Comparison of ENCODE assay signal across 8 cellular contexts in the genomic region with DNA sequence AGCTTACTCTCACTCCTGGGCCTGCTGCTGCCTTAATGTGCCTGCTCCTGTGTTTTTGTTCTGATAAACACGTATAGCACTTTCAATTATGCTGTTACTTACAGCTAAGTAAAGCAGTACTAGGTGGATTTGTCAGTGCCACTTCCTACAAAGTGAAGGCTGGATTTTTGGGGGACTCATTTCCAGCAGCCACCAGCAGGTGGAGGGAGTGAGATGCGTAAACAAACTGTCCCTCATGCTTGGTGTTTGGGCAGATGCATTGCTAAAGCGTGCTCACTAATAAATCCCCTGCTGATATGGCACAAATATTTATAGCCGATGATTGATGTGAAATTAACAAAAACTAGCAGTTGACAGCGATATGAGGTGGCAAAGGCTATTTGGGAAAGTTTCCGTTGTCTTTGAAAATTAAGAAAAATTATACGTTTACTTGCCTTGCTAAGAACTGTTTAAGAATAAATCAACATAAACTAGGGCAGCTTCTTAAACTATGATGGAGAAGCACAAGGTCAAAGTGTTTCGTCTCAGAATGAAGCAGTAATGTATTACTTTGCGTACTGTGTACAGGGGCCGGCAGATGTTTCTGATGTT.
DNase-seq lines count a peak whose midpoint lies in the region; ATAC-seq and TF ChIP-seq lines count a peak whose summit lies in the region.

No MANE protein-coding gene starts in this region.

- no peaks in the 10 kb centered on the region for H3K27me3 ChIP-seq in A673 (replicated peaks; ENCODE audit: insufficient read depth, low read depth, low read length, poor library complexity)
- no peaks in the 10 kb centered on the region for H3K27me3 ChIP-seq in GM06990 (replicated peaks; ENCODE audit: control insufficient read depth, insufficient read depth, low read length)
- H3K27me3 ChIP-seq in endodermal cell (ENCODE audit: control insufficient read depth, insufficient read depth, low read length, poor library complexity, severe bottlenecking): no peaks in the 10 kb centered on the region
- no peaks in the 10 kb centered on the region for H3K27me3 ChIP-seq in thoracic aorta (replicated peaks; ENCODE audit: insufficient read depth)

- POLR2A ChIA-PET in A673 (lab: Charles Lee; ENCODE audit: low non-redundant PET): interaction anchor here (0.6 kb wide), 1 partner anchor 349 kb away, joined by 4 read pairs; no protein-coding TSS in a partner anchor

- H3K27me3 Mint-ChIP-seq in endodermal cell (ENCODE audit: insufficient read depth): no peaks in the 10 kb centered on the region

- H3K4me3 Mint-ChIP-seq in endodermal cell: no peak overlapping the region

- intact Hi-C loops in A673 (cut with micrococcal nuclease; ENCODE audit: unreplicated experiment): loop anchor here (1.0 to 2.0 kb wide), 3 partner anchors 75 to 479 kb away; no protein-coding TSS in a partner anchor

- H3K36me3 ChIP-seq in A673 (ENCODE audit: insufficient read depth, low read length, poor library complexity, severe bottlenecking) (no peaks in the 10 kb centered on the region), GM06990 (ENCODE audit: control insufficient read depth, insufficient read depth, low read length) (no peaks in the 10 kb centered on the region), endodermal cell (ENCODE audit: control insufficient read depth, insufficient read depth, low read length) (no peaks in the 10 kb centered on the region), thoracic aorta (no peaks in the 10 kb centered on the region)

- DNase-seq in A673 (ENCODE audit: low spot score) (peak; percentile 83), GM06990 (ENCODE audit: extremely low read depth, insufficient read length) (no peak), NCI-H1105 (lab: John Stamatoyannopoulos, UW) (peak; percentile 61), UCSD-AML1 (lab: John Stamatoyannopoulos, UW; ENCODE audit: unreplicated experiment) (peak; percentile 58), endodermal cell (peak; percentile 91), medulla oblongata (ENCODE audit: extremely low spot score) (peak; percentile 92), thoracic aorta (ENCODE audit: low spot score) (no peak)

- BruUV-seq in A673 (replicated peaks; lab: Mats Ljungman, UMichigan): no TSS peak

- no peak overlapping the region for H3K4me3 ChIP-seq in A673 (ENCODE audit: low read depth, low read length, poor library complexity, severe bottlenecking)
- H3K4me3 ChIP-seq in GM06990 (replicated peaks; ENCODE audit: low read depth, low read length): no peak overlapping the region
- no peak overlapping the region for H3K4me3 ChIP-seq in endodermal cell (ENCODE audit: low read length)
- H3K4me3 ChIP-seq in thoracic aorta: no peak overlapping the region

- no peak overlapping the region for H3K27ac Mint-ChIP-seq in endodermal cell

- no peaks in the 10 kb centered on the region for H3K9me3 Mint-ChIP-seq in endodermal cell

- no peaks in the 10 kb centered on the region for H3K9me3 ChIP-seq in A673 (ENCODE audit: low read depth, low read length, poor library complexity, severe bottlenecking)
- no peaks in the 10 kb centered on the region for H3K9me3 ChIP-seq in endodermal cell (ENCODE audit: control insufficient read depth, low read length)
- H3K9me3 ChIP-seq in thoracic aorta: no peaks in the 10 kb centered on the region

- peak; percentile 51 for ATAC-seq in thoracic aorta (ENCODE audit: insufficient number of reproducible peaks, low FRiP score, low read depth)
- no peak for ATAC-seq in GM19035 (IDR thresholded peaks at IDR 0.05; ENCODE audit: unreplicated experiment)

- peak; percentile 88 for TF ChIP-seq CTCF in A673 (conservative IDR thresholded peaks at IDR 0.05; ENCODE audit: low read depth, low read length)
- TF ChIP-seq CTCF in GM06990 (IDR thresholded peaks at IDR 0.05; ENCODE audit: insufficient read depth, low read length, poor library complexity, severe bottlenecking): peak; percentile 70
- peak; percentile 89 for TF ChIP-seq CTCF in endodermal cell (conservative IDR thresholded peaks at IDR 0.05)
- peak; percentile 78 for TF ChIP-seq CTCF in thoracic aorta (IDR thresholded peaks at IDR 0.05)

- H3K27ac ChIP-seq in A673 (ENCODE audit: low read depth, low read length, poor library complexity, severe bottlenecking): no peak overlapping the region
- no peak overlapping the region for H3K27ac ChIP-seq in endodermal cell (ENCODE audit: low read depth, low read length)
- no peak overlapping the region for H3K27ac ChIP-seq in thoracic aorta

- 53 to 65% methylated on average over 8 to 10 of the region's 10 CpGs for WGBS in endodermal cell (ENCODE audit: insufficient coverage in 1 of 2, insufficient read length in 1 of 2), 2 experiments

- no peaks in the 10 kb centered on the region for H3K36me3 Mint-ChIP-seq in endodermal cell (ENCODE audit: low read depth)

- H3K4me1 Mint-ChIP-seq in endodermal cell: peaks cover 18% of the 10 kb centered on the region

- no peak overlapping the region for H3K9ac ChIP-seq in endodermal cell (ENCODE audit: extremely low read depth, low read length, poor library complexity, severe bottlenecking)

- H3K4me1 ChIP-seq in A673 (ENCODE audit: insufficient read depth, low read length, poor library complexity, severe bottlenecking) (no peaks in the 10 kb centered on the region), endodermal cell (ENCODE audit: control insufficient read depth, insufficient read depth, low read length) (no peaks in the 10 kb centered on the region), thoracic aorta (ENCODE audit: control insufficient read depth in 1 of 2, low read depth in 2 of 2) (peaks cover 0 to 2% of the 10 kb centered on the region in 2 donors)

- CTCF ChIA-PET in A673 (lab: Charles Lee): interaction anchor here (1.0 to 1.8 kb wide), 2 partner anchors 15 to 151 kb away, joined by 5 to 34 read pairs; no protein-coding TSS in a partner anchor

Comparison
In these comparisons a context has a peak if more than half of its experiments do, and no peak if none do; other contexts are left out.
1. DNase-seq: peak in A673 (single experiment), NCI-H1105 (single experiment), UCSD-AML1 (single experiment), endodermal cell (single experiment) and medulla oblongata (single experiment); none in GM06990 (single experiment) and thoracic aorta (single experiment).
2. Peak in every context shown above with its lines, with median percentiles within 50 percentile points of each other: CTCF ChIP-seq.